Comparison of ENCODE assay signal across 24 cellular contexts in the genomic region with DNA sequence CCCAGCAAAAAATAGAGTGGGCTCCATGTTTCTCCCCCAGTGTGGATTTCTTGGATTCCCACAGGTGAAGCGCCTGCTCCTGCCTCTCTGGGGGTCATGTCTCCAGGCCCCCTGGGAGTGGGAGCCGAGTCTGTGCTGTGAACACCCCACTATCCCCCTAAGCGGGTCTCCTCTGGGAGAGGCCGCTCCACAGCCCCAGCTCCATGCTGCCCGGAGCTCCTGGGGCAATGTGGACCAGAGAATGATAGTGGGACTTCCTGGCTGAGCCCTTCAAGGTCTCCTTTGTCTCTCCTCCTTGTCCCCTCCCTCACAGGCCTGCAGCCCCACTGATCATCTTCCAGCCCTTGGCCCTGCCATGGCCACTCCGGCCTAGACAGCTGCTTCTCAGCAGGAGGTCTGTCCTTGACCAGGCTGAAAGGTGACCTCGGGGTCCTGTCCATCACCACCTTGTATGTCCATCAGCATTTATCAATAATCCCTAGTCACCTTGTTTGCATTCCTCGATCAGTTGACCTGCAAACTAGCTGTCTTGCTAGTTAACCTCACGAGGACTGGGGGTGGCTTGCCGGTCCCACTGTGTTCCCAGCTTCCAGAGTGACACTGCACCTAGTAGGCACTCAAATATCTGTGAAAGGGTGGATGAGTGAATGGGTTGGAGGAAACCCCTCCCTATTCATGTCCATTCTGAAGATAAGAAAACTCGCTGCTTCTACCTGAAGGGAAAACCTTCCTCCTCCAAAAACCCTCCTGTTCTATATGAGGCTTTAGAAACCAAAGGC. TPM values are rescaled to one million over a fixed set of nuclear protein-coding genes. Genes with fewer than 3 reads are reported as not detected.
DNase-seq lines count a peak whose midpoint lies in the region; TF ChIP-seq lines count a peak whose summit lies in the region.
"Had no signal": no experiment of that assay in that cellular context is flagged by ENCODE, and none has a peak within 500 bp of the region (broad histone marks: within the 10 kb centered on the region; RNA-seq: fewer than 3 reads in every experiment).

No MANE protein-coding gene starts in this region.

- DNase-seq in DMS53 (lab: John Stamatoyannopoulos, UW), result peak; percentile 47
- DNase-seq in DMS53 treated with DMSO at 0.1 percent for 48 hours (lab: John Stamatoyannopoulos, UW; ENCODE audit: unreplicated experiment), result no peak
- peak in 2 of 3 donors; percentile 27 to 28 for DNase-seq in Peyer's patch
- no peak for DNase-seq in esophagus squamous epithelium (lab: John Stamatoyannopoulos, UW)
- no peak for DNase-seq in progenitor cell of endocrine pancreas (ENCODE audit: low spot score, unreplicated experiment)
- DNase-seq in SHP77 treated with DMSO at 0.1 percent for 48 hours (lab: John Stamatoyannopoulos, UW), result no peak
- no peak for DNase-seq in NCI-H2227 (lab: John Stamatoyannopoulos, UW; ENCODE audit: unreplicated experiment)
- no peak for DNase-seq in NOMO-1 (lab: John Stamatoyannopoulos, UW; ENCODE audit: unreplicated experiment in 2 of 2)
- DNase-seq: activated naive CD8-positive, alpha-beta T cell treated with anti-CD3 and anti-CD28 coated beads, Interleukin-2, amount 50 U/mL, for 24 hours; effector CD8-positive, alpha-beta T cell; KG1; kidney glomerular epithelial cell; NCI-H774; Right ventricle myocardium superior; SW 1271 had no signal

- H3K4me1 ChIP-seq in Peyer's patch, result peaks cover 0 to 5% (median 0%) of the 10 kb centered on the region in 4 donors
- peaks cover 5 to 48% (median 6%) of the 10 kb centered on the region in 3 donors for H3K4me1 ChIP-seq in esophagus squamous epithelium
- H3K4me1 ChIP-seq: pancreas had no signal

- H3K36me3 Mint-ChIP-seq in progenitor cell of endocrine pancreas (ENCODE audit: insufficient read depth), result no peaks in the 10 kb centered on the region
- H3K36me3 Mint-ChIP-seq: memory B cell had no signal

- H3K36me3 ChIP-seq in Peyer's patch (no peaks in the 10 kb centered on the region), esophagus squamous epithelium (no peaks in the 10 kb centered on the region)
- H3K36me3 ChIP-seq: pancreas had no signal

- H3K4me3 Mint-ChIP-seq in progenitor cell of endocrine pancreas (ENCODE audit: low read depth), result no peak overlapping the region
- H3K4me3 Mint-ChIP-seq: activated naive CD8-positive, alpha-beta T cell treated with anti-CD3 and anti-CD28 coated beads, Interleukin-2, amount 50 U/mL, for 24 hours; activated T-helper 1 cell treated with anti-CD3 and anti-CD28 coated beads, Interleukin-12 subunit alpha, Interleukin-12 subunit beta, Interleukin-2, Interleukin-4 antibody, amounts not matched to agents 30 ng/mL and 10 ng/mL and 1 ng/mL, durations not matched to agents 14 hours and 24 hours and 36 hours; B cell; memory B cell had no signal

- WGBS in esophagus squamous epithelium, 2 donors, result 77 to 80% methylated on average over 7 to 11 of the region's 11 CpGs

- H3K27ac ChIP-seq in Peyer's patch (no peak overlapping the region), esophagus squamous epithelium (peak overlapping the region; percentile 88 to 93 (median 92))
- H3K27ac ChIP-seq: 22Rv1, pancreas had no signal

- H3K27me3 ChIP-seq in Peyer's patch, result no peaks in the 10 kb centered on the region
- no peaks in the 10 kb centered on the region for H3K27me3 ChIP-seq in esophagus squamous epithelium
- H3K27me3 ChIP-seq: pancreas had no signal

- H3K4me1 Mint-ChIP-seq in progenitor cell of endocrine pancreas (ENCODE audit: low read depth), result peaks cover 11% of the 10 kb centered on the region
- H3K4me1 Mint-ChIP-seq: activated naive CD8-positive, alpha-beta T cell treated with anti-CD3 and anti-CD28 coated beads, Interleukin-2, amount 50 U/mL, for 24 hours; B cell; memory B cell had no signal

- H3K9me3 ChIP-seq in Peyer's patch (no peaks in the 10 kb centered on the region), esophagus squamous epithelium (no peaks in the 10 kb centered on the region)
- H3K9me3 ChIP-seq: pancreas had no signal

- TF ChIP-seq CTCF in Peyer's patch (IDR thresholded peaks at IDR 0.05) (no peak), esophagus squamous epithelium (IDR thresholded peaks at IDR 0.05) (no peak), progenitor cell of endocrine pancreas (IDR thresholded peaks at IDR 0.05; ENCODE audit: unreplicated experiment) (no peak)

- intact Hi-C loops in esophagus squamous epithelium (cut with DNase I), result no loop called here

- peaks cover 3% of the 10 kb centered on the region for H3K9me3 Mint-ChIP-seq in progenitor cell of endocrine pancreas (ENCODE audit: low read depth)
- H3K9me3 Mint-ChIP-seq: activated naive CD8-positive, alpha-beta T cell treated with anti-CD3 and anti-CD28 coated beads, Interleukin-2, amount 50 U/mL, for 24 hours; activated T-helper 1 cell treated with anti-CD3 and anti-CD28 coated beads, Interleukin-12 subunit alpha, Interleukin-12 subunit beta, Interleukin-2, Interleukin-4 antibody, amounts not matched to agents 30 ng/mL and 10 ng/mL and 1 ng/mL, durations not matched to agents 14 hours and 24 hours and 36 hours; memory B cell had no signal

- peak overlapping the region; percentile 47 for H3K27ac Mint-ChIP-seq in progenitor cell of endocrine pancreas
- H3K27ac Mint-ChIP-seq: activated naive CD8-positive, alpha-beta T cell treated with anti-CD3 and anti-CD28 coated beads, Interleukin-2, amount 50 U/mL, for 24 hours; activated T-helper 1 cell treated with anti-CD3 and anti-CD28 coated beads, Interleukin-12 subunit alpha, Interleukin-12 subunit beta, Interleukin-2, Interleukin-4 antibody, amounts not matched to agents 30 ng/mL and 10 ng/mL and 1 ng/mL, durations not matched to agents 14 hours and 24 hours and 36 hours; B cell; memory B cell had no signal

- peaks cover 3% of the 10 kb centered on the region for H3K27me3 Mint-ChIP-seq in progenitor cell of endocrine pancreas

- no peak overlapping the region for H3K4me3 ChIP-seq in Peyer's patch
- H3K4me3 ChIP-seq in esophagus squamous epithelium, result peak overlapping the region in 3 of 4 donors; percentile 57 to 70 (median 60)
- H3K4me3 ChIP-seq: pancreas had no signal

- TF ChIP-seq POLR2A in Peyer's patch (IDR thresholded peaks at IDR 0.05) (no peak), esophagus squamous epithelium (IDR thresholded peaks at IDR 0.05) (no peak)

RNA-seq across cellular contexts. Expression of a gene that starts 0.8 kb away (rescaled TPM):
- total RNA-seq in Peyer's patch, result not detected
- 100 to 1,000 TPM; 196 to 799 (median 315) TPM for total RNA-seq in esophagus squamous epithelium
- total RNA-seq in progenitor cell of endocrine pancreas, result not detected in 2 replicates
- total RNA-seq: activated T-helper 1 cell treated with anti-CD3 and anti-CD28 coated beads, Interleukin-12 subunit alpha, Interleukin-12 subunit beta, Interleukin-2, Interleukin-4 antibody, amounts not matched to agents 30 ng/mL and 10 ng/mL and 1 ng/mL, durations not matched to agents 14 hours and 24 hours and 36 hours; B cell; Daoy; myocyte; OCI-LY7; pancreas; Right ventricle myocardium superior; sciatic nerve had no signal

RNA-seq across cellular contexts. Expression of a gene that starts 24.6 kb away (rescaled TPM):
- total RNA-seq in Peyer's patch (not detected), esophagus squamous epithelium (100 to 1,000 TPM in 1 of 4 donors, 10 to 100 TPM in 3; 14.5 to 148 (median 22.6) TPM), progenitor cell of endocrine pancreas (not detected in 2 replicates)
- total RNA-seq: activated T-helper 1 cell treated with anti-CD3 and anti-CD28 coated beads, Interleukin-12 subunit alpha, Interleukin-12 subunit beta, Interleukin-2, Interleukin-4 antibody, amounts not matched to agents 30 ng/mL and 10 ng/mL and 1 ng/mL, durations not matched to agents 14 hours and 24 hours and 36 hours; B cell; Daoy; myocyte; OCI-LY7; pancreas; Right ventricle myocardium superior; sciatic nerve had no signal

Comparison
In these comparisons a context has a peak if more than half of its experiments do, and no peak if none do; other contexts are left out.
1. DNase-seq: peak in DMS53 (single experiment) and Peyer's patch (2 of 3); none in DMS53 treated with DMSO at 0.1 percent for 48 hours (single experiment), esophagus squamous epithelium (single experiment), progenitor cell of endocrine pancreas (single experiment), SHP77 treated with DMSO at 0.1 percent for 48 hours (single experiment), NCI-H2227 (single experiment) and NOMO-1 (0 of 2).
2. H3K27ac ChIP-seq: peak in esophagus squamous epithelium (4 of 4); none in Peyer's patch (0 of 4).
3. H3K4me3 ChIP-seq: peak in esophagus squamous epithelium (3 of 4); none in Peyer's patch (0 of 4).
4. RNA of a gene that starts 0.8 kb away (total RNA-seq): 196 to 799 TPM in esophagus squamous epithelium; not detected in progenitor cell of endocrine pancreas and not detected in Peyer's patch; every median in the first group is over 100 times any median in the second.
5. RNA of a gene that starts 24.6 kb away (total RNA-seq): 14.5 to 148 TPM in esophagus squamous epithelium; not detected in Peyer's patch and not detected in progenitor cell of endocrine pancreas; every median in the first group is over 4 times any median in the second.